ENCODE assay signal across 8 cellular contexts in genomic region chr14:92122351-92122677, GRCh38. TPM values are rescaled to one million over a fixed set of nuclear protein-coding genes. Genes with fewer than 3 reads are reported as not detected.
DNase-seq lines count a peak whose midpoint lies in the region; ATAC-seq and TF ChIP-seq lines count a peak whose summit lies in the region.

No MANE protein-coding gene starts in this region.

- WGBS in IMR-90 (ENCODE audit: extremely low coverage in 2 of 2, insufficient read length in 1 of 2), 2 experiments = 0% methylated on average over 8 of the region's 22 CpGs; no CpG with 5 or more reads in 1 of the 2 experiments

- DNase-seq in AG04449 (ENCODE audit: low read depth, low spot score) (no peak), GM10248 (ENCODE audit: extremely low spot score) (peak; percentile 29), IMR-90 (peak; percentile 20), germinal center (ENCODE audit: low spot score) (peak; percentile 11), H4 (ENCODE audit: low spot score) (no peak), amniotic stem cell (lab: John Stamatoyannopoulos, UW) (no peak)
- peak; percentile 20 for DNase-seq in activated CD4-positive, alpha-beta memory T cell treated with anti-CD3 and anti-CD28 coated beads for 36 hours

- peak overlapping the region; percentile 89 for H3K4me2 ChIP-seq in IMR-90 (ENCODE audit: low read depth, low read length)

- H3K56ac ChIP-seq in IMR-90 (ENCODE audit: extremely low read depth, insufficient read depth, low read length) = peak overlapping the region; percentile 93

- no peaks in the 10 kb centered on the region for H3K27me3 Mint-ChIP-seq in activated CD4-positive, alpha-beta memory T cell treated with anti-CD3 and anti-CD28 coated beads for 36 hours

- H4K91ac ChIP-seq in IMR-90 (ENCODE audit: insufficient read depth, low read depth, low read length) = peak overlapping the region; percentile 98

- in situ Hi-C loops in IMR-90 (cut with MboI; ENCODE audit: low sequenced_read_pairs) = loop anchor here (5.0 to 10.0 kb wide), 3 partner anchors 335 to 672 kb away; partner anchors contain the start of gene GOLGA5

- H3K36me3 ChIP-seq in IMR-90 (ENCODE audit: control insufficient read depth, insufficient read depth, low read length) = no peaks in the 10 kb centered on the region; the same call in none of the 2 replicates
- peaks cover 27% of the 10 kb centered on the region for H3K36me3 ChIP-seq in neutrophil

- H3K4me3 Mint-ChIP-seq in activated CD4-positive, alpha-beta memory T cell treated with anti-CD3 and anti-CD28 coated beads for 36 hours = peak overlapping the region; percentile 94

- H2AK5ac ChIP-seq in IMR-90 (ENCODE audit: low read depth, low read length) = peak overlapping the region; percentile 92

- POLR2A ChIA-PET in AG04449 (lab: Yijun Ruan, JAX) (interaction anchor here (0.6 to 2.5 kb wide), 4 partner anchors 12 to 626 kb away, joined by 3 to 10 read pairs (median 4); partner anchors contain the start of gene LGMN), GM10248 (lab: Yijun Ruan, JAX) (interaction anchor here (0.7 to 1.9 kb wide), 4 partner anchors 11 to 608 kb away, joined by 3 to 10 read pairs (median 7); partner anchors contain the start of gene ATXN3), IMR-90 (lab: Charles Lee; ENCODE audit: unreplicated experiment) (interaction anchor here (0.7 to 0.8 kb wide), 3 partner anchors 177 to 386 kb away, joined by 3 to 15 read pairs (median 6); no protein-coding TSS in a partner anchor)
- POLR2A ChIA-PET in activated CD4-positive, alpha-beta memory T cell treated with anti-CD3 and anti-CD28 coated beads for 36 hours (lab: Charles Lee) = interaction anchor here (1.2 to 5.3 kb wide), 6 partner anchors 9 to 219 kb away, joined by 4 to 52 read pairs (median 6); partner anchors contain the start of genes ATXN3 and TRIP11

- no peak overlapping the region for H2BK20ac ChIP-seq in IMR-90 (ENCODE audit: low read depth, low read length)

- H3K4me3 ChIP-seq in AG04449 (ENCODE audit: low read depth, low read length) (peak overlapping the region; percentile 98), IMR-90 (ENCODE audit: insufficient read depth, low read depth, low read length) (peak overlapping the region; percentile 95), neutrophil (ENCODE audit: low read depth in 1 of 2, low read length in 1 of 2) (peak overlapping the region; percentile 83 to 94)

- TF ChIP-seq CTCF in AG04449 (IDR thresholded peaks at IDR 0.05; ENCODE audit: insufficient read depth, low read length, missing control alignments) (no peak), GM10248 (IDR thresholded peaks at IDR 0.05; ENCODE audit: control extremely low read depth, extremely low read depth, low read depth, missing control alignments) (no peak), IMR-90 (conservative IDR thresholded peaks at IDR 0.05; ENCODE audit: low read depth, low read length) (no peak), neutrophil (IDR thresholded peaks at IDR 0.05) (no peak)

- peaks cover 2% of the 10 kb centered on the region; the same call in 1 of the 2 replicates for H3K4me1 ChIP-seq in IMR-90 (ENCODE audit: control insufficient read depth, insufficient read depth, low read length)
- peaks cover 22 to 32% of the 10 kb centered on the region in 2 experiments for H3K4me1 ChIP-seq in neutrophil (ENCODE audit: control insufficient read depth in 1 of 2, insufficient read depth in 1 of 2, low read depth in 1 of 2, low read length in 1 of 2)

- peak; percentile 30 for ATAC-seq in IMR-90 (ENCODE audit: low read depth)

- peaks cover 25 to 73% of the 10 kb centered on the region in 2 experiments for H3K79me1 ChIP-seq in IMR-90 (ENCODE audit: low read depth in 1 of 2, low read length in 2 of 2)

- H3K23ac ChIP-seq in IMR-90 (ENCODE audit: low read depth, low read length) = peak overlapping the region; percentile 99

- H3K27ac Mint-ChIP-seq in activated CD4-positive, alpha-beta memory T cell treated with anti-CD3 and anti-CD28 coated beads for 36 hours = peak overlapping the region; percentile 97

- peak overlapping the region; percentile 96 for H2BK5ac ChIP-seq in IMR-90 (ENCODE audit: low read depth, low read length, poor library complexity, severe bottlenecking)

- H3K14ac ChIP-seq in IMR-90 (replicated peaks; ENCODE audit: low read depth, low read length) = peak overlapping the region; percentile 98

- peak overlapping the region; percentile 96 for H2BK120ac ChIP-seq in IMR-90 (ENCODE audit: low read depth, low read length)

- no peaks in the 10 kb centered on the region; the same call in 1 of the 2 replicates for H3K9me1 ChIP-seq in IMR-90 (ENCODE audit: insufficient read depth, low read length)

- dilution Hi-C loops in IMR-90 (cut with HindIII; ENCODE audit: low sequenced_read_pairs, unreplicated experiment) = no loop called here

- H2AFZ ChIP-seq in IMR-90 (replicated peaks; ENCODE audit: low read length, poor library complexity) = peak overlapping the region; percentile 100

- no peak for TF ChIP-seq POLR2A in IMR-90 (IDR thresholded peaks at IDR 0.05; ENCODE audit: low read depth, low read length)

- H3K27me3 ChIP-seq in IMR-90 (ENCODE audit: control insufficient read depth, insufficient read depth, low read length) (no peaks in the 10 kb centered on the region), neutrophil (no peaks in the 10 kb centered on the region)

- CTCF ChIA-PET in AG04449 (lab: Yijun Ruan, JAX) (interaction anchor here (0.7 to 11.2 kb wide), 7 partner anchors 9 to 568 kb away, joined by 3 to 164 read pairs (median 4); partner anchors contain the start of gene ATXN3), GM10248 (lab: Yijun Ruan, JAX) (interaction anchor here (0.7 to 11.7 kb wide), 14 partner anchors 9 to 590 kb away, joined by 3 to 134 read pairs (median 4); partner anchors contain the start of genes ATXN3 and TRIP11), IMR-90 (lab: Yijun Ruan, JAX) (interaction anchor here (0.6 to 1.4 kb wide), 4 partner anchors 10 to 365 kb away, joined by 3 to 14 read pairs (median 4); partner anchors contain the start of gene ATXN3)
- CTCF ChIA-PET in activated CD4-positive, alpha-beta memory T cell treated with anti-CD3 and anti-CD28 coated beads for 36 hours (lab: Charles Lee) = interaction anchor here (0.7 to 11.5 kb wide), 3 partner anchors 12 to 82 kb away, joined by 4 to 132 read pairs (median 8); partner anchors contain the start of gene ATXN3

- H3K36me3 Mint-ChIP-seq in activated CD4-positive, alpha-beta memory T cell treated with anti-CD3 and anti-CD28 coated beads for 36 hours = peaks cover 27% of the 10 kb centered on the region

- no peak for TF ChIP-seq RAD21 in IMR-90 (IDR thresholded peaks at IDR 0.05; ENCODE audit: low read length)

- H4K5ac ChIP-seq in IMR-90 (ENCODE audit: low read depth, low read length) = peak overlapping the region; percentile 93

- H3K9me3 Mint-ChIP-seq in activated CD4-positive, alpha-beta memory T cell treated with anti-CD3 and anti-CD28 coated beads for 36 hours = no peaks in the 10 kb centered on the region

- H3K27ac ChIP-seq in IMR-90 (ENCODE audit: insufficient read depth, low read length) = peak overlapping the region; percentile 98
- H3K27ac ChIP-seq in neutrophil = peak overlapping the region; percentile 93

- no peaks in the 10 kb centered on the region; the same call in 1 of the 2 replicates for H4K20me1 ChIP-seq in IMR-90 (ENCODE audit: insufficient read depth, low read length)

- peak overlapping the region; percentile 76 for H3K18ac ChIP-seq in IMR-90 (ENCODE audit: low read depth, low read length)

- H3K9ac ChIP-seq in IMR-90 (ENCODE audit: low read depth, low read length) = peak overlapping the region; percentile 97

- BruUV-seq in IMR-90 (replicated peaks; lab: Mats Ljungman, UMichigan) = TSS peak; percentile 50

- peak overlapping the region; percentile 94 to 98 for H4K8ac ChIP-seq in IMR-90 (ENCODE audit: low read depth in 2 of 2, low read length in 2 of 2)

- H2BK15ac ChIP-seq in IMR-90 (ENCODE audit: low read depth, low read length) = no peak overlapping the region

- peak overlapping the region; percentile 97 for H2AK9ac ChIP-seq in IMR-90 (replicated peaks; ENCODE audit: low read depth, low read length, poor library complexity)

- H3K9me3 ChIP-seq in IMR-90 (ENCODE audit: control insufficient read depth, insufficient read depth, low read length) = no peaks in the 10 kb centered on the region
- no peaks in the 10 kb centered on the region for H3K9me3 ChIP-seq in neutrophil

- H3K4ac ChIP-seq in IMR-90 (ENCODE audit: low read depth, low read length) = peak overlapping the region; percentile 99

- peaks cover 32% of the 10 kb centered on the region for H3K4me1 Mint-ChIP-seq in activated CD4-positive, alpha-beta memory T cell treated with anti-CD3 and anti-CD28 coated beads for 36 hours (ENCODE audit: low read depth)

- intact Hi-C loops in IMR-90 (cut with micrococcal nuclease) = loop anchor here (5.0 kb wide), 1 partner anchor 470 kb away; no protein-coding TSS in a partner anchor
- intact Hi-C loops in activated CD4-positive, alpha-beta memory T cell treated with anti-CD3 and anti-CD28 coated beads for 36 hours (cut with micrococcal nuclease) = loop anchor here (10.0 kb wide), 1 partner anchor 232 kb away; no protein-coding TSS in a partner anchor

TF ChIP-seq in IMR-90, 13 proteins besides CTCF, POLR2A, EP300 and RAD21 (continues in another document):
- TF ChIP-seq RCOR1 (IDR thresholded peaks at IDR 0.05; ENCODE audit: insufficient replicate concordance, low read length) = no peak

RNA-seq across cellular contexts. Expression of gene CPSF2, which starts 0.5 kb away (rescaled TPM):
- total RNA-seq in IMR-90 (2012; rRNA removed) = 30.6 and 51.7 TPM in 2 replicates
- polyA plus RNA-seq in IMR-90 (2012; rRNA removed) = 13.6 and 18.5 TPM in 2 replicates
- 1.8 and 4.9 TPM in 2 replicates for polyA plus RNA-seq in IMR-90 (2012; cell fraction: cytosol; rRNA removed)
- 1.9 and 8.6 TPM in 2 replicates for polyA plus RNA-seq in IMR-90 (2012; cell fraction: nucleus; rRNA removed; ENCODE audit: low replicate concordance)
- total RNA-seq in activated CD4-positive, alpha-beta memory T cell treated with anti-CD3 and anti-CD28 coated beads for 36 hours = 100 to 1,000 TPM; 100 to 105 TPM
- 94.5 and 97.7 TPM in 2 replicates for total RNA-seq in H4 (2014; rRNA removed; shearing (Covaris generic))

RNA-seq across cellular contexts. Expression of gene NDUFB1, which starts 0.8 kb away (rescaled TPM):
- total RNA-seq in IMR-90 (2012; rRNA removed) = 32.1 and 158 TPM in 2 replicates
- 326 and 333 TPM in 2 replicates for polyA plus RNA-seq in IMR-90 (2012; rRNA removed)
- polyA plus RNA-seq in IMR-90 (2012; cell fraction: cytosol; rRNA removed) = 127 and 436 TPM in 2 replicates
- polyA plus RNA-seq in IMR-90 (2012; cell fraction: nucleus; rRNA removed; ENCODE audit: low replicate concordance) = 30.1 and 168 TPM in 2 replicates
- 100 to 1,000 TPM; 131 to 143 TPM for total RNA-seq in activated CD4-positive, alpha-beta memory T cell treated with anti-CD3 and anti-CD28 coated beads for 36 hours
- total RNA-seq in H4 (2014; rRNA removed; shearing (Covaris generic)) = 520 and 847 TPM in 2 replicates

RNA-seq across cellular contexts. Expression of gene ATXN3, which starts 15.9 kb away (rescaled TPM):
- total RNA-seq in IMR-90 (2012; rRNA removed) = 9.0 and 38.3 TPM in 2 replicates
- polyA plus RNA-seq in IMR-90 (2012; rRNA removed) = 12.0 and 13.9 TPM in 2 replicates
- 0.78 and 1.1 TPM in 2 replicates for polyA plus RNA-seq in IMR-90 (2012; cell fraction: cytosol; rRNA removed)
- 6.1 and 20.2 TPM in 2 replicates for polyA plus RNA-seq in IMR-90 (2012; cell fraction: nucleus; rRNA removed; ENCODE audit: low replicate concordance)
- 10 to 100 TPM; 30.8 to 31.6 TPM for total RNA-seq in activated CD4-positive, alpha-beta memory T cell treated with anti-CD3 and anti-CD28 coated beads for 36 hours
- 31.0 and 51.3 TPM in 2 replicates for total RNA-seq in H4 (2014; rRNA removed; shearing (Covaris generic))

Comparison
In these comparisons a context has a peak if more than half of its experiments do, and no peak if none do; other contexts are left out.
1. DNase-seq: peak in GM10248 (single experiment), IMR-90 (single experiment), activated CD4-positive, alpha-beta memory T cell treated with anti-CD3 and anti-CD28 coated beads for 36 hours (single experiment) and germinal center (single experiment); none in AG04449 (single experiment), H4 (single experiment) and amniotic stem cell (single experiment).
2. Peak in every context shown above with its lines, with median percentiles within 50 percentile points of each other: H3K4me3 ChIP-seq.